8 cellular contexts compared by ENCODE assay signal in genomic region chr17:40063034-40063765, GRCh38. TPM values are rescaled to one million over a fixed set of nuclear protein-coding genes. Genes with fewer than 3 reads are reported as not detected.
DNase-seq lines count a peak whose midpoint lies in the region; ATAC-seq and TF ChIP-seq lines count a peak whose summit lies in the region.

No MANE protein-coding gene starts in this region.

- H3K36me3 Mint-ChIP-seq in CD8-positive, alpha-beta memory T cell, result peaks cover 0 to 3% (median 0%) of the 10 kb centered on the region in 3 donors

- H3K4me3 ChIP-seq in CD8-positive, alpha-beta memory T cell (ENCODE audit: low read length), result peak overlapping the region; percentile 81
- peak overlapping the region; percentile 78 to 100 (median 96) for H3K4me3 ChIP-seq in heart left ventricle

- TF ChIP-seq POLR2A in heart left ventricle (IDR thresholded peaks at IDR 0.05), result peak in 1 of 2 donors; percentile 46

- intact Hi-C loops in heart left ventricle (cut with DNase I), result loop anchor here in 8 of 10 donors (2.0 to 5.0 kb wide), 6 partner anchors 14 to 50 kb away; no protein-coding TSS in a partner anchor
- intact Hi-C loops in posterior vena cava (cut with DNase I), result loop anchor here in 1 of 2 donors (10.0 kb wide), 1 partner anchor 52 kb away; no protein-coding TSS in a partner anchor

- 0 to 1% (median 0%) methylated on average over 19 to 59 of the region's 59 CpGs for WGBS in heart left ventricle, 4 donors

- CTCF ChIA-PET in CD8-positive, alpha-beta memory T cell (lab: Charles Lee), result interaction anchor here (0.9 to 15.5 kb wide), 8 partner anchors 9 to 105 kb away, joined by 3 to 159 read pairs (median 19); partner anchors contain the start of genes MED24 and NR1D1

- H3K27ac ChIP-seq in CD8-positive, alpha-beta memory T cell (ENCODE audit: low read depth, low read length), result peak overlapping the region; percentile 73
- H3K27ac ChIP-seq in heart left ventricle, result peak overlapping the region; percentile 95 to 100 (median 98)

- no peak for TF ChIP-seq CTCF in heart left ventricle (IDR thresholded peaks at IDR 0.05)

- peak overlapping the region; percentile 63 to 97 (median 90) for H3K27ac Mint-ChIP-seq in CD8-positive, alpha-beta memory T cell

- no peaks in the 10 kb centered on the region for H3K9me3 ChIP-seq in CD8-positive, alpha-beta memory T cell (ENCODE audit: low read length)
- H3K9me3 ChIP-seq in heart left ventricle, result no peaks in the 10 kb centered on the region

- peaks cover 53% of the 10 kb centered on the region for H3K4me1 ChIP-seq in CD8-positive, alpha-beta memory T cell (ENCODE audit: insufficient read depth, low read length)
- H3K4me1 ChIP-seq in heart left ventricle, result peaks cover 5 to 61% (median 51%) of the 10 kb centered on the region in 12 donors

- POLR2A ChIA-PET in CD8-positive, alpha-beta memory T cell (lab: Charles Lee), result interaction anchor here (0.7 to 1.3 kb wide), 5 partner anchors 9 to 50 kb away, joined by 3 to 10 read pairs (median 5); partner anchors contain the start of gene MED24

- no peaks in the 10 kb centered on the region for H3K9me3 Mint-ChIP-seq in CD8-positive, alpha-beta memory T cell

- DNase-seq in CD8-positive, alpha-beta memory T cell, result peak in 1 of 5 donors; percentile 64
- DNase-seq in MV-4-11 (lab: John Stamatoyannopoulos, UW), result peak; percentile 75
- DNase-seq in activated naive CD4-positive, alpha-beta T cell treated with anti-CD3 and anti-CD28 coated beads, Interleukin-2, amount 50 U/mL, for 16 hours, result peak; percentile 28
- DNase-seq in heart left ventricle, result peak; percentile 45 to 78 (median 52)
- peak; percentile 88 for DNase-seq in posterior vena cava (ENCODE audit: low spot score)
- DNase-seq in GOT3 (lab: John Stamatoyannopoulos, UW), result no peak

- H3K27me3 Mint-ChIP-seq in CD8-positive, alpha-beta memory T cell, result peaks cover 0 to 2% of the 10 kb centered on the region in 2 donors

- peak overlapping the region; percentile 88 to 97 (median 91) for H3K4me3 Mint-ChIP-seq in CD8-positive, alpha-beta memory T cell

- no peaks in the 10 kb centered on the region for H3K36me3 ChIP-seq in CD8-positive, alpha-beta memory T cell (ENCODE audit: insufficient read depth, low read length)
- no peaks in the 10 kb centered on the region for H3K36me3 ChIP-seq in heart left ventricle

- H3K27me3 ChIP-seq in CD8-positive, alpha-beta memory T cell (ENCODE audit: insufficient read depth, low read length, poor library complexity, severe bottlenecking), result no peaks in the 10 kb centered on the region
- H3K27me3 ChIP-seq in heart left ventricle, result no peaks in the 10 kb centered on the region

- H3K4me1 Mint-ChIP-seq in CD8-positive, alpha-beta memory T cell, result peaks cover 44 to 56% (median 47%) of the 10 kb centered on the region in 3 donors

- ATAC-seq in GM21619 (IDR thresholded peaks at IDR 0.05; ENCODE audit: unreplicated experiment) (peak; percentile 41), heart left ventricle (peak; percentile 9 to 61 (median 38)), HG03457 (IDR thresholded peaks at IDR 0.05; ENCODE audit: unreplicated experiment) (no peak)

RNA-seq across cellular contexts. Expression of gene THRA, which starts 0.4 kb away (rescaled TPM):
- 10 to 100 TPM; 12.6 to 13.2 TPM for total RNA-seq in CD8-positive, alpha-beta memory T cell
- 17.0 TPM for polyA plus RNA-seq in CD8-positive, alpha-beta memory T cell
- 100 to 1,000 TPM in 1 of 9 donors, 10 to 100 TPM in 8; 63.2 to 105 (median 73.2) TPM for total RNA-seq in heart left ventricle
- 10 to 100 TPM; 50.6 to 56.2 TPM for polyA plus RNA-seq in heart left ventricle
- 10 to 100 TPM; 50.8 to 65.8 TPM for total RNA-seq in posterior vena cava

RNA-seq across cellular contexts. Expression of gene MED24, which starts 9.0 kb away (rescaled TPM):
- 100 to 1,000 TPM; 118 to 121 TPM for total RNA-seq in CD8-positive, alpha-beta memory T cell
- polyA plus RNA-seq in CD8-positive, alpha-beta memory T cell, result 51.2 TPM
- total RNA-seq in heart left ventricle (10 to 100 TPM; 51.1 to 75.4 (median 58.3) TPM), posterior vena cava (10 to 100 TPM; 46.2 to 53.2 TPM)
- 10 to 100 TPM; 52.7 to 61.8 TPM for polyA plus RNA-seq in heart left ventricle

RNA-seq across cellular contexts. Expression of gene NR1D1, which starts 37.2 kb away (rescaled TPM):
- total RNA-seq in CD8-positive, alpha-beta memory T cell, result 10 to 100 TPM; 10.0 to 10.2 TPM
- polyA plus RNA-seq in CD8-positive, alpha-beta memory T cell, result 10.4 TPM
- 10 to 100 TPM in 6 of 9 donors, 1 to 10 TPM in 3; 5.8 to 36.1 (median 21.8) TPM for total RNA-seq in heart left ventricle
- polyA plus RNA-seq in heart left ventricle, result 10 to 100 TPM in 1 of 2 donors, 1 to 10 TPM in 1; 6.1 to 20.2 TPM
- total RNA-seq in posterior vena cava, result 10 to 100 TPM; 20.2 to 24.2 TPM

RNA-seq across cellular contexts. Expression of gene CSF3, which starts 48.0 kb away (rescaled TPM):
- not detected for total RNA-seq in CD8-positive, alpha-beta memory T cell
- not detected for polyA plus RNA-seq in CD8-positive, alpha-beta memory T cell
- total RNA-seq in heart left ventricle (1 to 10 TPM in 1 of 9 donors, under 1 TPM in 1, not detected in 7; 0.80 to 1.3 TPM), posterior vena cava (10 to 100 TPM in 1 of 2 donors, under 1 TPM in 1; 0.69 to 15.3 TPM)
- under 1 TPM; 0.14 to 0.46 TPM for polyA plus RNA-seq in heart left ventricle

RNA-seq across cellular contexts. Expression of gene MSL1, which starts 58.6 kb away (rescaled TPM):
- 10 to 100 TPM; 88.6 to 91.5 TPM for total RNA-seq in CD8-positive, alpha-beta memory T cell
- polyA plus RNA-seq in CD8-positive, alpha-beta memory T cell, result 13.5 TPM
- 10 to 100 TPM; 32.0 to 54.1 (median 45.1) TPM for total RNA-seq in heart left ventricle
- 10 to 100 TPM; 32.2 to 54.7 TPM for polyA plus RNA-seq in heart left ventricle
- 10 to 100 TPM; 66.7 to 68.8 TPM for total RNA-seq in posterior vena cava
